25 cellular contexts compared by ENCODE assay signal in the genomic region with DNA sequence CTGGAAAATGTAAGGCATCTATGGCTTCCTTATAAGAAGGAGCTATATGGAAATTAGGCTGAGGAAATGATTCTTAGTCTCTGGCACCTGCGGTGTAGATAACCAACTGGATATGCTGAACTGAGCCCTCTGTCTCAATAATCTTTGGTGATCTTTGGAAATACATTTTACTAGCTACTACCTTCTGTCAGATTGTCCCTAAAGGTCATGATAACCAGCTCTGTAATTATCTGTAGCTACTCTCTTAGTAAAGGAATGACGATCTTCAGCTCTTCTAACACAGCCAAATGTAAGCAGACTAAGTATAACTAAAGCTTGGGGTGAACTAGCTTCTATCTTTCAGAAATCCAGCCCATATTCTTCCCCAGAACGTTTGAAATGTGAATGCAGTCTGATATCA.
DNase-seq lines count a peak whose midpoint lies in the region; ATAC-seq and TF ChIP-seq lines count a peak whose summit lies in the region.
"Had no signal": no experiment of that assay in that cellular context is flagged by ENCODE, and none has a peak within 500 bp of the region (broad histone marks: within the 10 kb centered on the region; RNA-seq: fewer than 3 reads in every experiment).

No MANE protein-coding gene starts in this region.

- peaks cover 21% of the 10 kb centered on the region; the same call in 1 of the 2 replicates for H3F3A ChIP-seq in Loucy (ENCODE audit: low read depth)

- no peaks in the 10 kb centered on the region for H3K9me2 ChIP-seq in Loucy (replicated peaks; ENCODE audit: low read depth, low read length)

- H3K4me2 ChIP-seq in BLaER1 treated with 17β-estradiol and CSF1 and Interleukin-3, amounts not matched to agents 10 nM and 100 nM = peak overlapping the region; percentile 28 to 95 (median 79)
- peak overlapping the region; percentile 20 for H3K4me2 ChIP-seq in Loucy (ENCODE audit: low read depth, low read length, poor library complexity, severe bottlenecking)
- H3K4me2 ChIP-seq: A549 had no signal

- no peak overlapping the region for H3K4me3 Mint-ChIP-seq in T-helper 17 cell
- H3K4me3 Mint-ChIP-seq in stimulated activated memory B cell treated with anti-CD40 and anti-IgM and Interleukin-4, amounts not matched to agents 10 μg/mL and 1 μg/mL and 100 μg/mL, for 72 hours = no peak overlapping the region
- no peak overlapping the region for H3K4me3 Mint-ChIP-seq in effector memory CD8-positive, alpha-beta T cell
- H3K4me3 Mint-ChIP-seq: CD14-positive monocyte had no signal

- peaks cover 80 to 99% (median 96%) of the 10 kb centered on the region in 10 experiments for H3K4me1 ChIP-seq in BLaER1 treated with 17β-estradiol and CSF1 and Interleukin-3, amounts not matched to agents 10 nM and 100 nM
- H3K4me1 ChIP-seq in Loucy (ENCODE audit: insufficient read depth, low read length, poor library complexity, severe bottlenecking) = peaks cover 99% of the 10 kb centered on the region

- H3K27ac Mint-ChIP-seq in T-helper 17 cell = peak overlapping the region; percentile 56
- peak overlapping the region; percentile 66 for H3K27ac Mint-ChIP-seq in stimulated activated memory B cell treated with anti-CD40 and anti-IgM and Interleukin-4, amounts not matched to agents 10 μg/mL and 1 μg/mL and 100 μg/mL, for 72 hours
- no peak overlapping the region for H3K27ac Mint-ChIP-seq in effector memory CD8-positive, alpha-beta T cell
- H3K27ac Mint-ChIP-seq: CD14-positive monocyte had no signal

- H3K36me3 Mint-ChIP-seq in T-helper 17 cell (ENCODE audit: low read depth) = no peaks in the 10 kb centered on the region
- H3K36me3 Mint-ChIP-seq in stimulated activated memory B cell treated with anti-CD40 and anti-IgM and Interleukin-4, amounts not matched to agents 10 μg/mL and 1 μg/mL and 100 μg/mL, for 72 hours = peaks cover 27% of the 10 kb centered on the region
- H3K36me3 Mint-ChIP-seq in effector memory CD8-positive, alpha-beta T cell (ENCODE audit: insufficient read depth) = no peaks in the 10 kb centered on the region

- ATAC-seq in T-helper 17 cell = no peak
- no peak for ATAC-seq in stimulated activated memory B cell treated with anti-CD40 and anti-IgM and Interleukin-4, amounts not matched to agents 10 μg/mL and 1 μg/mL and 100 μg/mL, for 72 hours
- no peak for ATAC-seq in effector memory CD8-positive, alpha-beta T cell (replicated peaks)
- ATAC-seq: A549, HCT116, Panc1 had no signal

- DNase-seq in T-helper 17 cell (no peak), kidney glomerular epithelial cell (lab: John Stamatoyannopoulos, UW) (no peak), epidermal melanocyte (ENCODE audit: insufficient read length, low spot score) (no peak)
- DNase-seq in effector memory CD8-positive, alpha-beta T cell = no peak
- DNase-seq: AML-193; Calu3; DMS79 treated with DMSO at 0.1 percent for 48 hours; IMR-90; NCI-H1105 treated with DMSO at 0.1 percent for 48 hours; NCI-H146; NCI-H1930; NCI-H2107; NCI-H524 treated with DMSO at 0.1 percent for 48 hours; NCI-H82; NK-92 treated with Interleukin-12 subunit alpha and Interleukin-12 subunit beta, amount 100 ng/mL, for 24 hours; SHP77 treated with DMSO at 0.1 percent for 48 hours; SW 1271 had no signal

- H3K9me3 ChIP-seq in BLaER1 treated with 17β-estradiol and CSF1 and Interleukin-3, amounts not matched to agents 10 nM and 100 nM (replicated peaks in 1 of 11) = no peaks in the 10 kb centered on the region
- no peaks in the 10 kb centered on the region for H3K9me3 ChIP-seq in Loucy (ENCODE audit: insufficient read depth, low read depth, low read length)
- H3K9me3 ChIP-seq in T-helper 17 cell (ENCODE audit: control insufficient read depth, low read length, poor library complexity, severe bottlenecking) = no peaks in the 10 kb centered on the region
- H3K9me3 ChIP-seq: A549 had no signal

- H3K4me3 ChIP-seq in BLaER1 treated with 17β-estradiol and CSF1 and Interleukin-3, amounts not matched to agents 10 nM and 100 nM = no peak overlapping the region; a peak in 1 of 20 replicates
- no peak overlapping the region for H3K4me3 ChIP-seq in Loucy (ENCODE audit: low read length, poor library complexity, severe bottlenecking)
- H3K4me3 ChIP-seq: A549 had no signal

- no peaks in the 10 kb centered on the region for H3K27me3 ChIP-seq in BLaER1 treated with 17β-estradiol and CSF1 and Interleukin-3, amounts not matched to agents 10 nM and 100 nM
- no peaks in the 10 kb centered on the region for H3K27me3 ChIP-seq in Loucy (ENCODE audit: insufficient read depth, low read length, poor library complexity, severe bottlenecking)

- peaks cover 50% of the 10 kb centered on the region for H3K4me1 Mint-ChIP-seq in T-helper 17 cell
- H3K4me1 Mint-ChIP-seq in stimulated activated memory B cell treated with anti-CD40 and anti-IgM and Interleukin-4, amounts not matched to agents 10 μg/mL and 1 μg/mL and 100 μg/mL, for 72 hours = peaks cover 94% of the 10 kb centered on the region
- peaks cover 25 to 56% of the 10 kb centered on the region in 2 donors for H3K4me1 Mint-ChIP-seq in effector memory CD8-positive, alpha-beta T cell (ENCODE audit: low read depth in 2 of 2)

- 0 out of 22 replicates have a peak, but pooled peaks cover 0 to 4% (median 0%) of the 10 kb centered on the region in 11 experiments for H4K20me1 ChIP-seq in BLaER1 treated with 17β-estradiol and CSF1 and Interleukin-3, amounts not matched to agents 10 nM and 100 nM
- no peaks in the 10 kb centered on the region for H4K20me1 ChIP-seq in Loucy (ENCODE audit: insufficient read depth, low read length, poor library complexity, severe bottlenecking)

- peaks cover 0 to 52% (median 15%) of the 10 kb centered on the region in 11 experiments; a peak in 8 of 22 replicates for H3K36me3 ChIP-seq in BLaER1 treated with 17β-estradiol and CSF1 and Interleukin-3, amounts not matched to agents 10 nM and 100 nM
- no peaks in the 10 kb centered on the region for H3K36me3 ChIP-seq in Loucy (ENCODE audit: insufficient read depth, low read length)

- H3K9me3 Mint-ChIP-seq in stimulated activated memory B cell treated with anti-CD40 and anti-IgM and Interleukin-4, amounts not matched to agents 10 μg/mL and 1 μg/mL and 100 μg/mL, for 72 hours = peaks cover 6% of the 10 kb centered on the region
- H3K9me3 Mint-ChIP-seq in effector memory CD8-positive, alpha-beta T cell = no peaks in the 10 kb centered on the region
- H3K9me3 Mint-ChIP-seq: CD14-positive monocyte had no signal

- peak overlapping the region in 7 of 11 experiments; percentile 27 to 86 (median 49); a peak in 10 of 22 replicates for H3K9ac ChIP-seq in BLaER1 treated with 17β-estradiol and CSF1 and Interleukin-3, amounts not matched to agents 10 nM and 100 nM
- H3K9ac ChIP-seq in Loucy (ENCODE audit: low read depth, low read length, poor library complexity, severe bottlenecking) = peak overlapping the region; percentile 24

- H3K27ac ChIP-seq in BLaER1 treated with 17β-estradiol and CSF1 and Interleukin-3, amounts not matched to agents 10 nM and 100 nM = peak overlapping the region in 9 of 11 experiments; percentile 13 to 98 (median 93); a peak in 18 of 22 replicates
- H3K27ac ChIP-seq: A549, RWPE1 had no signal

- H3K27me3 Mint-ChIP-seq in T-helper 17 cell = no peaks in the 10 kb centered on the region
- H3K27me3 Mint-ChIP-seq in stimulated activated memory B cell treated with anti-CD40 and anti-IgM and Interleukin-4, amounts not matched to agents 10 μg/mL and 1 μg/mL and 100 μg/mL, for 72 hours = no peaks in the 10 kb centered on the region
- H3K27me3 Mint-ChIP-seq in effector memory CD8-positive, alpha-beta T cell = no peaks in the 10 kb centered on the region

- H2AFZ ChIP-seq in Loucy (ENCODE audit: low read length) = no peak overlapping the region

- peaks cover 78% of the 10 kb centered on the region for H3K79me2 ChIP-seq in Loucy (ENCODE audit: insufficient read depth, low read length)

- TF ChIP-seq CTCF in Loucy (conservative IDR thresholded peaks at IDR 0.05; ENCODE audit: low read length) = no peak

Comparison
In these comparisons a context has a peak if more than half of its experiments do, and no peak if none do; other contexts are left out.
1. H3K27ac Mint-ChIP-seq: peak in T-helper 17 cell (single experiment) and stimulated activated memory B cell treated with anti-CD40 and anti-IgM and Interleukin-4, amounts not matched to agents 10 μg/mL and 1 μg/mL and 100 μg/mL, for 72 hours (single experiment); none in effector memory CD8-positive, alpha-beta T cell (0 of 2).